In the genomic region with DNA sequence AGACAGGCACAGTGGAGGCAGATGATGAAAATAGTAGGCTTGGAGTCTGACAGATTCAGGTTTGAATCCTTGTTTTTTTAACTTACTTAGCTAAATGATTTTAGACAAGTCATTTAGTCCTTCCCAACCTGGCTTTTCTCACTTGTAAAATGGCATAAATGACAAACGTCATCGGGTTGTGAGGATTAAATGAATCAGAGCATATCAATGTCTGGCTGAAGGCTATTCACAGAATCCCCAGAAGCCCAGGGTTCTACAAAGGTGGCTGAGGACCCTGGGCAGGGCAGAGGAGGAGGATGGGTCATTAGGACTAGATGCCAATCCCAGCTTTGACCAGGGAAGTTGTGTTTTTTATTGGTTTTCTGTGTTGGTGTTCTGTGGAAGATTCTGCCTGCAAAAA, we compare ENCODE assay signal across 1 cellular context.
TF ChIP-seq lines count a peak whose summit lies in the region.

No MANE protein-coding gene starts in this region.

TF ChIP-seq in A549, 52 proteins besides CTCF, POLR2A, EP300 and RAD21 (continued from another document):
- TF ChIP-seq, protein P1, sequence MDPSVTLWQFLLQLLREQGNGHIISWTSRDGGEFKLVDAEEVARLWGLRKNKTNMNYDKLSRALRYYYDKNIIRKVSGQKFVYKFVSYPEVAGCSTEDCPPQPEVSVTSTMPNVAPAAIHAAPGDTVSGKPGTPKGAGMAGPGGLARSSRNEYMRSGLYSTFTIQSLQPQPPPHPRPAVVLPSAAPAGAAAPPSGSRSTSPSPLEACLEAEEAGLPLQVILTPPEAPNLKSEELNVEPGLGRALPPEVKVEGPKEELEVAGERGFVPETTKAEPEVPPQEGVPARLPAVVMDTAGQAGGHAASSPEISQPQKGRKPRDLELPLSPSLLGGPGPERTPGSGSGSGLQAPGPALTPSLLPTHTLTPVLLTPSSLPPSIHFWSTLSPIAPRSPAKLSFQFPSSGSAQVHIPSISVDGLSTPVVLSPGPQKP (IDR thresholded peaks at IDR 0.05; ENCODE audit: low read depth, low read length) = no peak
- no peak for TF ChIP-seq CHD2 (IDR thresholded peaks at IDR 0.05; ENCODE audit: low read length, partially characterized antibody)
- TF ChIP-seq, protein P2, sequence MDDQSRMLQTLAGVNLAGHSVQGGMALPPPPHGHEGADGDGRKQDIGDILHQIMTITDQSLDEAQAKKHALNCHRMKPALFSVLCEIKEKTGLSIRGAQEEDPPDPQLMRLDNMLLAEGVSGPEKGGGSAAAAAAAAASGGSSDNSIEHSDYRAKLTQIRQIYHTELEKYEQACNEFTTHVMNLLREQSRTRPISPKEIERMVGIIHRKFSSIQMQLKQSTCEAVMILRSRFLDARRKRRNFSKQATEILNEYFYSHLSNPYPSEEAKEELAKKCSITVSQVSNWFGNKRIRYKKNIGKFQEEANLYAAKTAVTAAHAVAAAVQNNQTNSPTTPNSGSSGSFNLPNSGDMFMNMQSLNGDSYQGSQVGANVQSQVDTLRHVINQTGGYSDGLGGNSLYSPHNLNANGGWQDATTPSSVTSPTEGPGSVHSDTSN (IDR thresholded peaks at IDR 0.05) = no peak
- no peak for TF ChIP-seq RCOR1 (IDR thresholded peaks at IDR 0.05; ENCODE audit: low read depth, low read length)
